ENCODE assay signal across 29 cellular contexts in genomic region chr2:204743368-204743960, GRCh38.
DNase-seq lines count a peak whose midpoint lies in the region; ATAC-seq and TF ChIP-seq lines count a peak whose summit lies in the region.
"Had no signal": no experiment of that assay in that cellular context is flagged by ENCODE, and none has a peak within 500 bp of the region (broad histone marks: within the 10 kb centered on the region; RNA-seq: fewer than 3 reads in every experiment).

No MANE protein-coding gene starts in this region.

- H4K20me1 ChIP-seq in Loucy (ENCODE audit: insufficient read depth, low read length, poor library complexity, severe bottlenecking): no peaks in the 10 kb centered on the region
- no peaks in the 10 kb centered on the region for H4K20me1 ChIP-seq in GM23248 (ENCODE audit: insufficient read depth)

- H3K9ac ChIP-seq in Loucy (ENCODE audit: low read depth, low read length, poor library complexity, severe bottlenecking) (peak overlapping the region; percentile 52), GM23248 (no peak overlapping the region)
- H3K9ac ChIP-seq: neural progenitor cell had no signal

- H3K27ac Mint-ChIP-seq in stimulated activated effector memory CD8-positive, alpha-beta T cell treated with anti-CD3 and anti-CD28 coated beads, Interleukin-12 subunit alpha, Interleukin-12 subunit beta, amount 100 ng/mL, for 72 hours: no peak overlapping the region
- H3K27ac Mint-ChIP-seq: activated naive CD4-positive, alpha-beta T cell treated with anti-CD3 and anti-CD28 coated beads for 36 hours; CD4-positive, CD25-positive, alpha-beta regulatory T cell; neural progenitor cell had no signal

- H3K9me2 ChIP-seq in Loucy (replicated peaks; ENCODE audit: low read depth, low read length): no peaks in the 10 kb centered on the region
- no peaks in the 10 kb centered on the region for H3K9me2 ChIP-seq in GM23248 (ENCODE audit: insufficient read depth)

- peak overlapping the region; percentile 21 for H3K4me3 ChIP-seq in Loucy (ENCODE audit: low read length, poor library complexity, severe bottlenecking)
- H3K4me3 ChIP-seq in GM23248: no peak overlapping the region
- H3K4me3 ChIP-seq: breast epithelium, gastrocnemius medialis, neural progenitor cell, PC-9, SK-N-MC had no signal

- H3K36me3 Mint-ChIP-seq in activated T-cell treated with anti-CD3 and anti-CD28 coated beads, Interleukin-2, amount 50 U/mL, for 4 hours (ENCODE audit: insufficient read depth): no peaks in the 10 kb centered on the region
- H3K36me3 Mint-ChIP-seq in stimulated activated effector memory CD8-positive, alpha-beta T cell treated with anti-CD3 and anti-CD28 coated beads, Interleukin-12 subunit alpha, Interleukin-12 subunit beta, amount 100 ng/mL, for 72 hours: no peaks in the 10 kb centered on the region
- H3K36me3 Mint-ChIP-seq: CD4-positive, CD25-positive, alpha-beta regulatory T cell had no signal

- no peak overlapping the region for H3K27ac ChIP-seq in GM23248
- H3K27ac ChIP-seq: breast epithelium, gastrocnemius medialis, neural progenitor cell, PC-9, SK-N-MC had no signal

- in situ Hi-C loops in GM23248 (cut with MboI): no loop called here

- H3F3A ChIP-seq in Loucy (ENCODE audit: low read depth): peaks cover 9% of the 10 kb centered on the region; the same call in 1 of the 2 replicates
- H3F3A ChIP-seq in GM23248 (ENCODE audit: insufficient read depth): peaks cover 15% of the 10 kb centered on the region; the same call in 1 of the 2 replicates

- H3K9me3 Mint-ChIP-seq in activated T-cell treated with anti-CD3 and anti-CD28 coated beads, Interleukin-2, amount 50 U/mL, for 4 hours: peaks cover 4% of the 10 kb centered on the region
- no peaks in the 10 kb centered on the region for H3K9me3 Mint-ChIP-seq in stimulated activated effector memory CD8-positive, alpha-beta T cell treated with anti-CD3 and anti-CD28 coated beads, Interleukin-12 subunit alpha, Interleukin-12 subunit beta, amount 100 ng/mL, for 72 hours

- no peak overlapping the region for H3K4me3 Mint-ChIP-seq in activated T-cell treated with anti-CD3 and anti-CD28 coated beads, Interleukin-2, amount 50 U/mL, for 4 hours
- H3K4me3 Mint-ChIP-seq in stimulated activated effector memory CD8-positive, alpha-beta T cell treated with anti-CD3 and anti-CD28 coated beads, Interleukin-12 subunit alpha, Interleukin-12 subunit beta, amount 100 ng/mL, for 72 hours: no peak overlapping the region
- H3K4me3 Mint-ChIP-seq: activated naive CD4-positive, alpha-beta T cell treated with anti-CD3 and anti-CD28 coated beads for 36 hours; CD4-positive, CD25-positive, alpha-beta regulatory T cell; neural progenitor cell had no signal

- no peak for TF ChIP-seq CTCF in Loucy (conservative IDR thresholded peaks at IDR 0.05; ENCODE audit: low read length)

- peak; percentile 52 to 75 for ATAC-seq in activated T-cell treated with anti-CD3 and anti-CD28 coated beads, Interleukin-2, amount 50 U/mL, for 4 hours
- peak; percentile 67 for ATAC-seq in stimulated activated effector memory CD8-positive, alpha-beta T cell treated with anti-CD3 and anti-CD28 coated beads, Interleukin-12 subunit alpha, Interleukin-12 subunit beta, amount 100 ng/mL, for 72 hours
- ATAC-seq: gastrocnemius medialis had no signal

- WGBS in GM23248 (ENCODE audit: low coverage in 1 of 2, low lambda C conversion rate in 2 of 2, missing lambda C conversion rate in 2 of 2), 2 experiments: 85 to 92% methylated on average over 2 of the region's 2 CpGs

- H3K79me2 ChIP-seq in Loucy (ENCODE audit: insufficient read depth, low read length): no peaks in the 10 kb centered on the region
- no peaks in the 10 kb centered on the region for H3K79me2 ChIP-seq in GM23248 (ENCODE audit: insufficient read depth)

- H3K9me3 ChIP-seq in Loucy (ENCODE audit: insufficient read depth, low read depth, low read length): no peaks in the 10 kb centered on the region; the same call in 1 of the 2 replicates
- no peaks in the 10 kb centered on the region for H3K9me3 ChIP-seq in GM23248 (ENCODE audit: low read depth)
- H3K9me3 ChIP-seq: gastrocnemius medialis had no signal

- H3K4me1 ChIP-seq in Loucy (ENCODE audit: insufficient read depth, low read length, poor library complexity, severe bottlenecking) (peaks cover 18% of the 10 kb centered on the region), GM23248 (ENCODE audit: insufficient read depth) (peaks cover 4% of the 10 kb centered on the region)
- H3K4me1 ChIP-seq: breast epithelium, gastrocnemius medialis had no signal

- no peaks in the 10 kb centered on the region for H3K36me3 ChIP-seq in Loucy (ENCODE audit: insufficient read depth, low read length)
- H3K36me3 ChIP-seq in GM23248 (ENCODE audit: low read depth): no peaks in the 10 kb centered on the region
- H3K36me3 ChIP-seq: breast epithelium, gastrocnemius medialis, neural progenitor cell had no signal

- H3K4me1 Mint-ChIP-seq in activated T-cell treated with anti-CD3 and anti-CD28 coated beads, Interleukin-2, amount 50 U/mL, for 4 hours (ENCODE audit: low read depth): no peaks in the 10 kb centered on the region
- no peaks in the 10 kb centered on the region for H3K4me1 Mint-ChIP-seq in stimulated activated effector memory CD8-positive, alpha-beta T cell treated with anti-CD3 and anti-CD28 coated beads, Interleukin-12 subunit alpha, Interleukin-12 subunit beta, amount 100 ng/mL, for 72 hours
- H3K4me1 Mint-ChIP-seq: CD4-positive, CD25-positive, alpha-beta regulatory T cell; neural progenitor cell had no signal

- DNase-seq in activated T-cell treated with anti-CD3 and anti-CD28 coated beads, Interleukin-2, amount 50 U/mL, for 4 hours: no peak
- no peak for DNase-seq in activated T-cell treated with anti-CD3 and anti-CD28 coated beads, Interleukin-2, amount 50 U/mL, for 48 hours
- DNase-seq in dermis blood vessel endothelial cell: peak; percentile 20
- no peak for DNase-seq in stimulated activated effector memory CD8-positive, alpha-beta T cell treated with anti-CD3 and anti-CD28 coated beads, Interleukin-12 subunit alpha, Interleukin-12 subunit beta, amount 100 ng/mL, for 72 hours (ENCODE audit: low spot score in 2 of 2)
- no peak for DNase-seq in GM23248
- no peak for DNase-seq in activated effector memory CD4-positive, alpha-beta T cell treated with Interleukin-2 at 50 U/mL for 16 hours
- DNase-seq in DMS153 (lab: John Stamatoyannopoulos, UW): no peak
- DNase-seq: activated CD4-positive, CD25-positive, alpha-beta regulatory T cell treated with anti-CD3 and anti-CD28 coated beads, Interleukin-2, amount 50 U/mL, for 72 hours; activated CD8-positive, alpha-beta memory T cell treated with anti-CD3 and anti-CD28 coated beads for 24 hours; activated naive CD4-positive, alpha-beta T cell treated with anti-CD3 and anti-CD28 coated beads for 36 hours; AML-193; amygdala; Calu3; CD4-positive, CD25-positive, alpha-beta regulatory T cell; DND-41; gastrocnemius medialis; hypothalamus; mammary epithelial cell; NCI-H1105; NCI-H187 treated with DMSO at 0.1 percent for 48 hours; NCI-H524 treated with DMSO at 0.1 percent for 48 hours; PC-9; small intestine; stimulated activated CD8-positive, alpha-beta memory T cell treated with anti-CD3 and anti-CD28 coated beads, Interleukin-4, amount 100 ng/mL, for 48 hours; trophoblast cell had no signal

- no peaks in the 10 kb centered on the region for H3K27me3 ChIP-seq in Loucy (ENCODE audit: insufficient read depth, low read length, poor library complexity, severe bottlenecking)
- no peaks in the 10 kb centered on the region for H3K27me3 ChIP-seq in GM23248 (replicated peaks; ENCODE audit: insufficient read depth)
- H3K27me3 ChIP-seq: breast epithelium, gastrocnemius medialis, neural progenitor cell had no signal

- peaks cover 2% of the 10 kb centered on the region for H3K27me3 Mint-ChIP-seq in activated T-cell treated with anti-CD3 and anti-CD28 coated beads, Interleukin-2, amount 50 U/mL, for 4 hours (ENCODE audit: low read depth)

- peak overlapping the region; percentile 50 for H2AFZ ChIP-seq in Loucy (ENCODE audit: low read length)
- H2AFZ ChIP-seq in GM23248: no peak overlapping the region
- H2AFZ ChIP-seq: neural progenitor cell, PC-9 had no signal

- H3K4me2 ChIP-seq in Loucy (ENCODE audit: low read depth, low read length, poor library complexity, severe bottlenecking) (peak overlapping the region; percentile 61), GM23248 (ENCODE audit: unreplicated experiment) (no peak overlapping the region)
- H3K4me2 ChIP-seq: neural progenitor cell, PC-9 had no signal
